9 cellular contexts compared by ENCODE assay signal in genomic region chr2:73823916-73824523, GRCh38. TPM values are rescaled to one million over a fixed set of nuclear protein-coding genes. Genes with fewer than 3 reads are reported as not detected.
DNase-seq lines count a peak whose midpoint lies in the region; ATAC-seq, FAIRE-seq and TF ChIP-seq lines count a peak whose summit lies in the region.
"Had no signal": no experiment of that assay in that cellular context is flagged by ENCODE, and none has a peak within 500 bp of the region (broad histone marks: within the 10 kb centered on the region; RNA-seq: fewer than 3 reads in every experiment).

No MANE protein-coding gene starts in this region.

- no TSS peak for BruUV-seq in GM12878 (replicated peaks; lab: Mats Ljungman, UMichigan)

- no peak for TF ChIP-seq EP300 in GM12878 (IDR thresholded peaks at IDR 0.05; ENCODE audit: borderline replicate concordance in 1 of 2, control insufficient read depth in 1 of 2, low read depth in 2 of 2, low read length in 2 of 2)
- no peak for TF ChIP-seq EP300 in upper lobe of left lung (IDR thresholded peaks at IDR 0.05)

- H3K9me3 ChIP-seq in GM12878 (replicated peaks; ENCODE audit: control insufficient read depth, insufficient read depth, low read length) (no peaks in the 10 kb centered on the region), upper lobe of left lung (no peaks in the 10 kb centered on the region)

- CTCF ChIA-PET in GM12878 (lab: Yijun Ruan, JAX), result interaction anchor here (0.5 to 8.9 kb wide), 71 partner anchors 9 to 763 kb away, joined by 3 to 191 read pairs (median 5); partner anchors contain the start of genes BOLA3, MOB1A and TPRKB

- H3K9ac ChIP-seq in GM12878 (ENCODE audit: control insufficient read depth, insufficient read depth, low read length), result no peak overlapping the region

- H3K4me1 ChIP-seq in GM12878 (ENCODE audit: control insufficient read depth, insufficient read depth, low read length) (peaks cover 20% of the 10 kb centered on the region), upper lobe of left lung (peaks cover 4 to 7% (median 6%) of the 10 kb centered on the region in 4 donors)

- H3K27me3 ChIP-seq in GM12878 (replicated peaks in 1 of 2; ENCODE audit: control insufficient read depth in 2 of 2, insufficient read depth in 2 of 2, low read length in 1 of 2) (no peaks in the 10 kb centered on the region), upper lobe of left lung (no peaks in the 10 kb centered on the region)

- SMC1A ChIA-PET in GM12878 (lab: Charles Lee; ENCODE audit: uncharacterized antibody, unreplicated experiment), result interaction anchor here (0.7 to 7.3 kb wide), 37 partner anchors 9 to 577 kb away, joined by 3 to 53 read pairs (median 4); partner anchors contain the start of gene BOLA3

- FAIRE-seq in GM12878 (lab: Jason Lieb, UNC), result peak; percentile 52

- intact Hi-C loops in GM12878 (cut with micrococcal nuclease; ENCODE audit: unreplicated experiment), result loop anchor here (1.0 to 10.0 kb wide), 6 partner anchors 139 to 511 kb away; partner anchors contain the start of genes BOLA3 and TET3

- no peak overlapping the region for H3K4me3 ChIP-seq in GM12878
- no peak overlapping the region for H3K4me3 ChIP-seq in upper lobe of left lung

- in situ Hi-C loops in GM12878 (cut with MboI), result loop anchor here (10.0 kb wide), 1 partner anchor 571 kb away; no protein-coding TSS in a partner anchor

- H2AFZ ChIP-seq in GM12878 (ENCODE audit: control insufficient read depth, low read depth, low read length), result no peak overlapping the region

- H3K27ac ChIP-seq in GM12878 (ENCODE audit: control insufficient read depth, insufficient read depth) (no peak overlapping the region), upper lobe of left lung (no peak overlapping the region)

- peaks cover 7% of the 10 kb centered on the region for H3K79me2 ChIP-seq in GM12878 (ENCODE audit: control insufficient read depth, insufficient read depth, low read length)

- 2% methylated on average over 3 of the region's 3 CpGs for WGBS in GM12878 (ENCODE audit: insufficient coverage, insufficient replicate concordance, low lambda C conversion rate, missing lambda C conversion rate)
- 4 to 8% methylated on average over 3 of the region's 3 CpGs for WGBS in upper lobe of left lung, 2 donors

- H3K36me3 ChIP-seq in GM12878 (ENCODE audit: control insufficient read depth in 2 of 2, insufficient read depth in 2 of 2, low read length in 1 of 2), result no peaks in the 10 kb centered on the region
- no peaks in the 10 kb centered on the region for H3K36me3 ChIP-seq in upper lobe of left lung

- TF ChIP-seq RAD21 in GM12878 (IDR thresholded peaks at IDR 0.05; ENCODE audit: insufficient read depth, low read depth, low read length), result peak; percentile 85

- H4K20me1 ChIP-seq in GM12878 (ENCODE audit: control insufficient read depth, insufficient read depth), result no peaks in the 10 kb centered on the region

- no peak overlapping the region for H3K4me2 ChIP-seq in GM12878 (ENCODE audit: control insufficient read depth, insufficient read depth)

- TF ChIP-seq CTCF in GM12878 (IDR thresholded peaks at IDR 0.05 in 2 of 3, conservative IDR thresholded peaks at IDR 0.05 in 1 of 3; ENCODE audit: control insufficient read depth in 2 of 3, extremely low read depth in 1 of 3, insufficient read depth in 1 of 3, low read depth in 3 of 3, low read length in 3 of 3) (peak; percentile 75 to 84 (median 76)), upper lobe of left lung (IDR thresholded peaks at IDR 0.05) (peak; percentile 61 to 81 (median 70))

- DNase-seq in DMS153 treated with DMSO at 0.1 percent for 48 hours (lab: John Stamatoyannopoulos, UW; ENCODE audit: unreplicated experiment), result peak; percentile 67
- DNase-seq in HT1080 (ENCODE audit: low read depth), result peak; percentile 43
- DNase-seq in NCI-H82 treated with DMSO at 0.1 percent for 48 hours (lab: John Stamatoyannopoulos, UW; ENCODE audit: unreplicated experiment), result peak; percentile 10
- DNase-seq in GM12878 (ENCODE audit: low read depth, low spot score), result peak; percentile 49
- DNase-seq in kidney glomerular epithelial cell (lab: John Stamatoyannopoulos, UW), result peak; percentile 67
- DNase-seq in upper lobe of left lung, result no peak
- no peak for DNase-seq in stimulated activated CD4-positive, alpha-beta T cell treated with anti-CD3 and anti-CD28 coated beads, Interleukin-4, amount 100 ng/mL, for 4 hours

- TF ChIP-seq POLR2A in GM12878 (IDR thresholded peaks at IDR 0.05; ENCODE audit: low read depth, low read length), result no peak
- TF ChIP-seq POLR2A in upper lobe of left lung (IDR thresholded peaks at IDR 0.05), result no peak

- ATAC-seq in GM12878 (0 out of 3 replicates have a peak, but pooled peaks have one; percentile 9), upper lobe of left lung (ENCODE audit: low FRiP score in 2 of 2) (peak in 1 of 2 donors; percentile 59), GM21360 (IDR thresholded peaks at IDR 0.05; ENCODE audit: unreplicated experiment) (no peak)

- POLR2A ChIA-PET in GM12878 (lab: Charles Lee), result interaction anchor here (0.6 to 1.8 kb wide), 9 partner anchors 130 to 358 kb away, joined by 3 to 9 read pairs (median 4); partner anchors contain the start of gene BOLA3

- RAD21 ChIA-PET in GM12878 (lab: Charles Lee; ENCODE audit: unreplicated experiment), result interaction anchor here (0.6 to 8.4 kb wide), 25 partner anchors 12 to 658 kb away, joined by 3 to 96 read pairs (median 4); partner anchors contain the start of gene BOLA3

TF ChIP-seq in GM12878, 131 proteins besides CTCF, POLR2A, EP300 and RAD21 (continues in another document):
- TF ChIP-seq SMAD5 (IDR thresholded peaks at IDR 0.05; ENCODE audit: low read depth) (no peak), ZBED1 (IDR thresholded peaks at IDR 0.05; ENCODE audit: borderline replicate concordance) (no peak)

RNA-seq across cellular contexts. Expression of gene STAMBP, which starts 4.7 kb away (rescaled TPM):
- 41.2 and 52.8 TPM in 2 replicates for total RNA-seq in HT1080 (2014; rRNA removed; shearing (Covaris generic))
- 56.7 and 61.8 TPM in 2 replicates for polyA plus RNA-seq in HT1080 (2015; cell fraction: cytosol; rRNA removed)
- polyA plus RNA-seq in HT1080 (2015; cell fraction: nucleus; rRNA removed), result 50.9 and 52.6 TPM in 2 replicates
- total RNA-seq in GM12878 (2013; cell fraction: nucleolus; rRNA removed), result 34.9 and 38.9 TPM in 2 replicates
- total RNA-seq in GM12878 (2014; rRNA removed) (38.9 and 49.9 TPM in 2 replicates), GM12878 (2014; rRNA removed; fragmentation: Illumina TruSeq; extraction: Trizol) (50.1 and 53.3 TPM in 2 replicates), GM12878 (2021) (44.0 and 45.0 TPM in 2 replicates), upper lobe of left lung (10 to 100 TPM; 22.8 to 41.7 (median 28.3) TPM)
- polyA plus RNA-seq in GM12878 (2011; ENCODE audit: low read depth), result 22.9 TPM
- polyA plus RNA-seq in GM12878 (2011; rRNA removed) (84.1 and 101 TPM in 2 replicates), GM12878 (2014; fragmentation: Illumina TruSeq; extraction: Trizol) (77.8 and 108 TPM in 2 replicates), GM12878 (2014; fragmentation: Nextera tagmentation; extraction: Ambion mirVana) (10 to 100 TPM; 67.3 to 72.2 TPM), GM12878 (2014; rRNA removed) (43.1 and 51.9 TPM in 2 replicates), GM12878 (2016; fragmentation: Nextera tagmentation; extraction: Ambion mirVana) (10 to 100 TPM; 82.2 to 83.2 TPM)
- 68.4 and 74.4 TPM in 2 replicates for polyA plus RNA-seq in GM12878 (2011; cell fraction: cytosol; rRNA removed)
- polyA plus RNA-seq in GM12878 (2011; cell fraction: nucleus; rRNA removed), result 50.3 and 76.3 TPM in 2 replicates
- 43.4 and 56.6 TPM in 2 replicates for polyA plus RNA-seq in GM12878 (2012)
- polyA minus RNA-seq in GM12878 (2011; rRNA and poly(A)+ RNA removed), result 57.1 and 66.7 TPM in 2 replicates
- 17.5 and 19.5 TPM in 2 replicates for polyA minus RNA-seq in GM12878 (2011; cell fraction: cytosol; rRNA and poly(A)+ RNA removed)
- 16.3 and 20.9 TPM in 2 replicates for polyA minus RNA-seq in GM12878 (2011; cell fraction: nucleus; rRNA and poly(A)+ RNA removed)

RNA-seq across cellular contexts. Expression of gene C2orf78, which starts 40.0 kb away (rescaled TPM):
- total RNA-seq in HT1080 (2014; rRNA removed; shearing (Covaris generic)), result not detected in 2 replicates
- polyA plus RNA-seq in HT1080 (2015; cell fraction: cytosol; rRNA removed), result 0.11 and 0.19 TPM in 2 replicates
- 0.11 and 0.26 TPM in 2 replicates for polyA plus RNA-seq in HT1080 (2015; cell fraction: nucleus; rRNA removed)
- total RNA-seq in GM12878 (2013; cell fraction: nucleolus; rRNA removed), result not detected in 2 replicates
- total RNA-seq in GM12878 (2014; rRNA removed), result 0.27 and 0.28 TPM in 2 replicates
- 0.36 and 0.46 TPM in 2 replicates for total RNA-seq in GM12878 (2014; rRNA removed; fragmentation: Illumina TruSeq; extraction: Trizol)
- total RNA-seq in GM12878 (2021), result 0.44 and 0.51 TPM in 2 replicates
- polyA plus RNA-seq in GM12878 (2011; ENCODE audit: low read depth), result not detected
- polyA plus RNA-seq in GM12878 (2011; rRNA removed), result 0.08 and 0.13 TPM in 2 replicates
- polyA plus RNA-seq in GM12878 (2011; cell fraction: cytosol; rRNA removed), result 0.05 and 0.13 TPM in 2 replicates
- polyA plus RNA-seq in GM12878 (2011; cell fraction: nucleus; rRNA removed), result 0.04 TPM in 2 replicates
- 0.07 and 0.14 TPM in 2 replicates for polyA plus RNA-seq in GM12878 (2012)
- polyA plus RNA-seq in GM12878 (2014; fragmentation: Illumina TruSeq; extraction: Trizol), result 0.62 and 0.84 TPM in 2 replicates
- under 1 TPM; 0.13 to 0.27 TPM for polyA plus RNA-seq in GM12878 (2014; fragmentation: Nextera tagmentation; extraction: Ambion mirVana)
- polyA plus RNA-seq in GM12878 (2014; rRNA removed), result 0.23 and 0.82 TPM in 2 replicates
- under 1 TPM; 0.52 to 0.81 TPM for polyA plus RNA-seq in GM12878 (2016; fragmentation: Nextera tagmentation; extraction: Ambion mirVana)
- not detected in 2 replicates for polyA minus RNA-seq in GM12878 (2011; rRNA and poly(A)+ RNA removed)
- not detected in 2 replicates for polyA minus RNA-seq in GM12878 (2011; cell fraction: cytosol; rRNA and poly(A)+ RNA removed)
- polyA minus RNA-seq in GM12878 (2011; cell fraction: nucleus; rRNA and poly(A)+ RNA removed), result not detected in 2 replicates
- not detected for total RNA-seq in upper lobe of left lung
- total RNA-seq: activated CD8-positive, alpha-beta memory T cell treated with anti-CD3 and anti-CD28 coated beads for 36 hours had no signal

RNA-seq across cellular contexts. Expression of gene DUSP11, which starts 44.1 kb away (rescaled TPM):
- 38.0 and 49.5 TPM in 2 replicates for total RNA-seq in HT1080 (2014; rRNA removed; shearing (Covaris generic))
- 29.8 and 29.9 TPM in 2 replicates for polyA plus RNA-seq in HT1080 (2015; cell fraction: cytosol; rRNA removed)
- polyA plus RNA-seq in HT1080 (2015; cell fraction: nucleus; rRNA removed), result 26.9 and 28.2 TPM in 2 replicates
- total RNA-seq in GM12878 (2013; cell fraction: nucleolus; rRNA removed), result 61.7 and 65.2 TPM in 2 replicates
- total RNA-seq in GM12878 (2014; rRNA removed) (48.9 and 51.7 TPM in 2 replicates), GM12878 (2014; rRNA removed; fragmentation: Illumina TruSeq; extraction: Trizol) (36.4 and 40.3 TPM in 2 replicates), GM12878 (2021) (25.9 and 26.4 TPM in 2 replicates), upper lobe of left lung (10 to 100 TPM; 14.2 to 40.9 (median 19.7) TPM)
- polyA plus RNA-seq in GM12878 (2011; ENCODE audit: low read depth), result 21.6 TPM
- polyA plus RNA-seq in GM12878 (2011; rRNA removed) (41.6 and 56.9 TPM in 2 replicates), GM12878 (2014; fragmentation: Illumina TruSeq; extraction: Trizol) (46.9 and 59.9 TPM in 2 replicates), GM12878 (2014; fragmentation: Nextera tagmentation; extraction: Ambion mirVana) (10 to 100 TPM; 57.1 to 76.7 TPM), GM12878 (2014; rRNA removed) (34.7 and 37.3 TPM in 2 replicates), GM12878 (2016; fragmentation: Nextera tagmentation; extraction: Ambion mirVana) (10 to 100 TPM; 73.6 to 78.4 TPM)
- 21.5 and 24.3 TPM in 2 replicates for polyA plus RNA-seq in GM12878 (2011; cell fraction: cytosol; rRNA removed)
- 17.5 and 18.4 TPM in 2 replicates for polyA plus RNA-seq in GM12878 (2011; cell fraction: nucleus; rRNA removed)
- 27.8 and 29.2 TPM in 2 replicates for polyA plus RNA-seq in GM12878 (2012)
- polyA minus RNA-seq in GM12878 (2011; rRNA and poly(A)+ RNA removed), result 11.8 and 14.4 TPM in 2 replicates
- polyA minus RNA-seq in GM12878 (2011; cell fraction: cytosol; rRNA and poly(A)+ RNA removed), result 7.2 and 7.4 TPM in 2 replicates
- polyA minus RNA-seq in GM12878 (2011; cell fraction: nucleus; rRNA and poly(A)+ RNA removed), result 17.8 and 28.2 TPM in 2 replicates

Comparison
In these comparisons a context has a peak if more than half of its experiments do, and no peak if none do; other contexts are left out.
1. DNase-seq: peak in DMS153 treated with DMSO at 0.1 percent for 48 hours (single experiment), HT1080 (single experiment), NCI-H82 treated with DMSO at 0.1 percent for 48 hours (single experiment), GM12878 (single experiment) and kidney glomerular epithelial cell (single experiment); none in upper lobe of left lung (0 of 2) and stimulated activated CD4-positive, alpha-beta T cell treated with anti-CD3 and anti-CD28 coated beads, Interleukin-4, amount 100 ng/mL, for 4 hours (0 of 2).